32 cellular contexts compared by ENCODE assay signal in genomic region chr1:4068076-4068475, GRCh38.
"Had no signal": no experiment of that assay in that cellular context is flagged by ENCODE, and none has a peak within 500 bp of the region (broad histone marks: within the 10 kb centered on the region; RNA-seq: fewer than 3 reads in every experiment).

No MANE protein-coding gene starts in this region.

- H3K9me3 ChIP-seq: ascending aorta, breast epithelium, colonic mucosa, gastroesophageal sphincter had no signal

- DNase-seq: activated B cell treated with CpG ODN at 0.5 μM for 24 hours; activated CD4-positive, alpha-beta memory T cell treated with anti-CD3 and anti-CD28 coated beads for 36 hours; activated CD4-positive, alpha-beta T cell treated with anti-CD3 and anti-CD28 coated beads for 48 hours; activated CD4-positive, alpha-beta T cell treated with anti-CD3 and anti-CD28 coated beads, Interleukin-2, amount 50 U/mL, for 1 hour; activated CD8-positive, alpha-beta memory T cell treated with anti-CD3 and anti-CD28 coated beads, Interleukin-2, amount 10 ng/mL, durations not matched to agents 7 days and 5 days; activated CD8-positive, alpha-beta memory T cell treated with anti-CD3 and anti-CD28 coated beads, Interleukin-2, amount 50 U/mL, for 4 hours; activated CD8-positive, alpha-beta T cell treated with anti-CD3 and anti-CD28 coated beads, Interleukin-2, amount 10 ng/mL, durations not matched to agents 7 days and 5 days; activated effector memory CD4-positive, alpha-beta T cell treated with anti-CD3 and anti-CD28 coated beads, Interleukin-2, amount 50 U/mL, for 16 hours; activated naive CD4-positive, alpha-beta T cell; activated naive CD4-positive, alpha-beta T cell treated with anti-CD3 and anti-CD28 coated beads, Interleukin-2, amount 10 ng/mL, durations not matched to agents 7 days and 5 days; activated naive CD8-positive, alpha-beta T cell treated with anti-CD3 and anti-CD28 coated beads, Interleukin-2, amount 10 ng/mL, durations not matched to agents 7 days and 5 days; activated T-cell treated with anti-CD3 and anti-CD28 coated beads, Interleukin-2, amount 50 U/mL, for 1 hour; activated T-cell treated with anti-CD3 and anti-CD28 coated beads, Interleukin-2, amount 50 U/mL, for 48 hours; central memory CD4-positive, alpha-beta T cell; cerebellar nuclear complex; colonic mucosa; effector CD8-positive, alpha-beta T cell; esophagus squamous epithelium; foreskin melanocyte; T-helper 1 cell; T-helper 17 cell; T1000; WERI-Rb-1 had no signal

- H3K4me1 ChIP-seq: ascending aorta, breast epithelium, colonic mucosa, esophagus squamous epithelium, gastroesophageal sphincter had no signal

- FAIRE-seq: endometrium, endothelial cell of umbilical vein had no signal

- H3K27ac ChIP-seq: ascending aorta, breast epithelium, cardiac muscle cell, colonic mucosa, epithelial cell of prostate, esophagus squamous epithelium, gastroesophageal sphincter, WERI-Rb-1 had no signal

- ATAC-seq: activated CD4-positive, CD25-positive, alpha-beta regulatory T cell treated with anti-CD3 and anti-CD28 coated beads, Interleukin-2, amount 50 U/mL, for 24 hours; activated CD8-positive, alpha-beta memory T cell treated with anti-CD3 and anti-CD28 coated beads, Interleukin-2, amount 10 ng/mL, durations not matched to agents 7 days and 5 days; activated CD8-positive, alpha-beta T cell treated with anti-CD3 and anti-CD28 coated beads, Interleukin-2, amount 10 ng/mL, durations not matched to agents 7 days and 5 days; activated naive CD4-positive, alpha-beta T cell treated with anti-CD3 and anti-CD28 coated beads, Interleukin-2, amount 50 U/mL, for 72 hours; gastroesophageal sphincter; T-helper 17 cell had no signal

- H3K36me3 ChIP-seq: ascending aorta, breast epithelium, cardiac muscle cell, colonic mucosa, esophagus squamous epithelium, gastroesophageal sphincter, WERI-Rb-1 had no signal

- H3K27me3 ChIP-seq: ascending aorta, cardiac muscle cell, colonic mucosa had no signal

- H3K4me3 ChIP-seq: ascending aorta, breast epithelium, cardiac muscle cell, colonic mucosa, esophagus squamous epithelium, gastroesophageal sphincter had no signal
